In genomic region chr1:170075186-170075585, GRCh38 we compare ENCODE assay signal across 8 cellular contexts. TPM values are rescaled to one million over a fixed set of nuclear protein-coding genes. Genes with fewer than 3 reads are reported as not detected.
DNase-seq lines count a peak whose midpoint lies in the region; ATAC-seq and TF ChIP-seq lines count a peak whose summit lies in the region.

No MANE protein-coding gene starts in this region.

- ATAC-seq in activated naive CD4-positive, alpha-beta T cell treated with anti-CD3 and anti-CD28 coated beads, Interleukin-2, amount 50 U/mL, for 72 hours: no peak
- ATAC-seq in body of pancreas (no peak), left lobe of liver (no peak)

- H3K9me3 ChIP-seq in body of pancreas: no peaks in the 10 kb centered on the region

- no peaks in the 10 kb centered on the region for H3K36me3 ChIP-seq in body of pancreas (replicated peaks in 1 of 2; ENCODE audit: insufficient read depth in 1 of 2, low read depth in 2 of 2)
- H3K36me3 ChIP-seq in urinary bladder (ENCODE audit: insufficient read depth): no peaks in the 10 kb centered on the region

- no peaks in the 10 kb centered on the region for H3K27me3 ChIP-seq in body of pancreas

- TF ChIP-seq CTCF in body of pancreas (IDR thresholded peaks at IDR 0.05): no peak

- no peak for TF ChIP-seq POLR2A in body of pancreas (IDR thresholded peaks at IDR 0.05)

- peak; percentile 1 for DNase-seq in activated naive CD4-positive, alpha-beta T cell treated with Interleukin-2 at 50 U/mL for 16 hours
- no peak for DNase-seq in activated naive CD4-positive, alpha-beta T cell treated with anti-CD3 and anti-CD28 coated beads, Interleukin-2, amount 50 U/mL, for 72 hours (ENCODE audit: low spot score in 2 of 2)
- DNase-seq in body of pancreas (peak; percentile 3 to 19 (median 13)), midbrain (lab: John Stamatoyannopoulos, UW) (peak; percentile 45), NCI-H748 treated with DMSO at 0.1 percent for 48 hours (lab: John Stamatoyannopoulos, UW) (no peak), HK-2 (ENCODE audit: unreplicated experiment) (no peak), left lobe of liver (ENCODE audit: low spot score) (no peak)

- peak overlapping the region in 1 of 2 donors; percentile 75 for H3K4me3 ChIP-seq in body of pancreas
- peak overlapping the region; percentile 71 for H3K4me3 ChIP-seq in urinary bladder (ENCODE audit: low read depth, low read length)

- intact Hi-C loops in body of pancreas (cut with DNase I): no loop called here

- H3K27ac ChIP-seq in body of pancreas: peak overlapping the region; percentile 54 to 80 (median 76)
- H3K27ac ChIP-seq in urinary bladder (ENCODE audit: low read depth): no peak overlapping the region

- H3K4me1 ChIP-seq in body of pancreas (peaks cover 23% of the 10 kb centered on the region), urinary bladder (ENCODE audit: insufficient read depth) (no peaks in the 10 kb centered on the region)

- peaks cover 10 to 21% of the 10 kb centered on the region in 2 donors for H3K36me3 Mint-ChIP-seq in activated naive CD4-positive, alpha-beta T cell treated with anti-CD3 and anti-CD28 coated beads, Interleukin-2, amount 50 U/mL, for 72 hours

- H3K27ac Mint-ChIP-seq in activated naive CD4-positive, alpha-beta T cell treated with anti-CD3 and anti-CD28 coated beads, Interleukin-2, amount 50 U/mL, for 72 hours: peak overlapping the region in 1 of 2 donors; percentile 93

- peaks cover 4 to 10% of the 10 kb centered on the region in 2 donors for H3K9me3 Mint-ChIP-seq in activated naive CD4-positive, alpha-beta T cell treated with anti-CD3 and anti-CD28 coated beads, Interleukin-2, amount 50 U/mL, for 72 hours

- 44 to 52% methylated on average over 3 of the region's 3 CpGs for WGBS in body of pancreas, 2 donors
- WGBS in urinary bladder: 83% methylated on average over 3 of the region's 3 CpGs

RNA-seq across cellular contexts. Expression of gene KIFAP3, which starts 0.7 kb away (rescaled TPM):
- total RNA-seq in activated naive CD4-positive, alpha-beta T cell treated with anti-CD3 and anti-CD28 coated beads, Interleukin-2, amount 50 U/mL, for 72 hours: 10 to 100 TPM; 13.2 to 15.8 TPM
- 10 to 100 TPM in 1 of 2 donors, 1 to 10 TPM in 1; 9.6 to 16.9 TPM for total RNA-seq in body of pancreas
- 60.0 TPM for total RNA-seq in urinary bladder
- polyA plus RNA-seq in urinary bladder: 14.2 TPM
- total RNA-seq in left lobe of liver: 7.1 TPM

Comparison
In these comparisons a context has a peak if more than half of its experiments do, and no peak if none do; other contexts are left out.
1. DNase-seq: peak in activated naive CD4-positive, alpha-beta T cell treated with Interleukin-2 at 50 U/mL for 16 hours (single experiment), body of pancreas (4 of 4) and midbrain (single experiment); none in activated naive CD4-positive, alpha-beta T cell treated with anti-CD3 and anti-CD28 coated beads, Interleukin-2, amount 50 U/mL, for 72 hours (0 of 2), NCI-H748 treated with DMSO at 0.1 percent for 48 hours (single experiment), HK-2 (single experiment) and left lobe of liver (single experiment).